ENCODE assay signal across 27 cellular contexts in genomic region chr20:44195613-44196012, GRCh38. TPM values are rescaled to one million over a fixed set of nuclear protein-coding genes. Genes with fewer than 3 reads are reported as not detected.
"Had no signal": no experiment of that assay in that cellular context is flagged by ENCODE, and none has a peak within 500 bp of the region (broad histone marks: within the 10 kb centered on the region; RNA-seq: fewer than 3 reads in every experiment).

No MANE protein-coding gene starts in this region.

- H3K27ac Mint-ChIP-seq: activated CD4-positive, alpha-beta memory T cell treated with anti-CD3 and anti-CD28 coated beads for 36 hours; activated CD8-positive, alpha-beta memory T cell treated with anti-CD3 and anti-CD28 coated beads, Interleukin-2, amount 10 ng/mL, durations not matched to agents 7 days and 5 days; neural progenitor cell; progenitor cell of endocrine pancreas; T-cell; type B pancreatic cell had no signal

- H3K9me3 Mint-ChIP-seq: activated CD4-positive, alpha-beta memory T cell treated with anti-CD3 and anti-CD28 coated beads for 36 hours; naive thymus-derived CD8-positive, alpha-beta T cell; neural progenitor cell; T-cell; type B pancreatic cell had no signal

- DNase-seq: activated CD4-positive, alpha-beta memory T cell treated with anti-CD3 and anti-CD28 coated beads for 36 hours; activated CD4-positive, alpha-beta T cell treated with anti-CD3 and anti-CD28 coated beads for 48 hours; activated CD8-positive, alpha-beta memory T cell treated with anti-CD3 and anti-CD28 coated beads, Interleukin-2, amount 10 ng/mL, durations not matched to agents 7 days and 5 days; activated naive CD4-positive, alpha-beta T cell treated with Interleukin-2 at 50 U/mL for 16 hours; activated T-cell treated with anti-CD3 and anti-CD28 coated beads for 4 hours; anterior cingulate cortex; body of pancreas; dermis blood vessel endothelial cell; effector memory CD4-positive, alpha-beta T cell; foreskin melanocyte; kidney; naive thymus-derived CD8-positive, alpha-beta T cell; spleen; stimulated activated CD4-positive, alpha-beta T cell treated with anti-CD3 and anti-CD28 coated beads, Interleukin-4, amount 100 ng/mL, for 1 hour; stimulated activated naive CD4-positive, alpha-beta T cell treated with Interleukin-2 at 50 U/mL for 16 hours; T-cell; T-helper 9 cell had no signal

- H3K4me1 ChIP-seq: body of pancreas, neural progenitor cell, vagina had no signal

- H3K9me3 ChIP-seq: body of pancreas, spleen, thoracic aorta, vagina had no signal

- H3K4me3 Mint-ChIP-seq: activated CD4-positive, alpha-beta memory T cell treated with anti-CD3 and anti-CD28 coated beads for 36 hours; activated CD8-positive, alpha-beta memory T cell treated with anti-CD3 and anti-CD28 coated beads, Interleukin-2, amount 10 ng/mL, durations not matched to agents 7 days and 5 days; naive thymus-derived CD8-positive, alpha-beta T cell; neural progenitor cell; T-cell; type B pancreatic cell had no signal

- H3K4me3 ChIP-seq: body of pancreas, lung, neural progenitor cell, spleen, thoracic aorta, vagina had no signal

- H3K27ac ChIP-seq: body of pancreas, spleen, thoracic aorta, vagina had no signal

- ATAC-seq: activated CD8-positive, alpha-beta memory T cell treated with anti-CD3 and anti-CD28 coated beads, Interleukin-2, amount 10 ng/mL, durations not matched to agents 7 days and 5 days; body of pancreas; esophagus mucosa; left lobe of liver had no signal

- H3K27me3 Mint-ChIP-seq: type B pancreatic cell had no signal

- H3K27me3 ChIP-seq: body of pancreas, neural progenitor cell, spleen, vagina had no signal

RNA-seq across cellular contexts. Expression of gene JPH2, which starts 8.6 kb away (rescaled TPM):
- total RNA-seq: activated CD4-positive, alpha-beta memory T cell treated with anti-CD3 and anti-CD28 coated beads for 36 hours; activated CD8-positive, alpha-beta memory T cell treated with anti-CD3 and anti-CD28 coated beads, Interleukin-2, amount 10 ng/mL, durations not matched to agents 7 days and 5 days; endothelial cell of umbilical vein; naive thymus-derived CD8-positive, alpha-beta T cell had no signal
- polyA plus RNA-seq: endothelial cell of umbilical vein; naive thymus-derived CD8-positive, alpha-beta T cell had no signal

RNA-seq across cellular contexts. Expression of gene GDAP1L1, which starts 51.5 kb away (rescaled TPM):
- total RNA-seq: activated CD4-positive, alpha-beta memory T cell treated with anti-CD3 and anti-CD28 coated beads for 36 hours; activated CD8-positive, alpha-beta memory T cell treated with anti-CD3 and anti-CD28 coated beads, Interleukin-2, amount 10 ng/mL, durations not matched to agents 7 days and 5 days; body of pancreas; dermis blood vessel endothelial cell; endothelial cell of umbilical vein; esophagus mucosa; kidney; left lobe of liver; lung; naive thymus-derived CD8-positive, alpha-beta T cell; osteocyte; spleen; T-cell; thoracic aorta; vagina had no signal
- polyA plus RNA-seq: endothelial cell of umbilical vein; naive thymus-derived CD8-positive, alpha-beta T cell; spleen had no signal
